ENCODE assay signal across 5 cellular contexts in genomic region chr1:6597777-6598131, GRCh38. TPM values are rescaled to one million over a fixed set of nuclear protein-coding genes. Genes with fewer than 3 reads are reported as not detected.
DNase-seq lines count a peak whose midpoint lies in the region; TF ChIP-seq lines count a peak whose summit lies in the region.
"Had no signal": no experiment of that assay in that cellular context is flagged by ENCODE, and none has a peak within 500 bp of the region (broad histone marks: within the 10 kb centered on the region; RNA-seq: fewer than 3 reads in every experiment).

No MANE protein-coding gene starts in this region.

- H3K27ac Mint-ChIP-seq in MCF 10A (ENCODE audit: low read depth, unreplicated experiment), result no peak overlapping the region

- H3K4me3 ChIP-seq in breast epithelium, result peak overlapping the region in 2 of 3 donors; percentile 27 to 73

- no peaks in the 10 kb centered on the region for H3K9me3 Mint-ChIP-seq in MCF 10A (ENCODE audit: unreplicated experiment)

- peaks cover 13 to 26% of the 10 kb centered on the region in 2 donors for H3K4me1 ChIP-seq in breast epithelium

- no peaks in the 10 kb centered on the region for H3K27me3 ChIP-seq in breast epithelium

- H3K9me3 ChIP-seq in breast epithelium, result no peaks in the 10 kb centered on the region

- intact Hi-C loops in breast epithelium (cut with DNase I; ENCODE audit: low total_unique reads) (no loop called here), MCF 10A (cut with micrococcal nuclease) (no loop called here)

- peaks cover 80% of the 10 kb centered on the region for H3K36me3 Mint-ChIP-seq in MCF 10A (ENCODE audit: insufficient read depth, unreplicated experiment)

- POLR2A ChIA-PET in MCF 10A (lab: Yijun Ruan, JAX), result interaction anchor here (1.1 to 7.4 kb wide), 4 partner anchors 9 to 205 kb away, joined by 3 to 103 read pairs (median 10); partner anchors contain the start of gene ZBTB48

- no peak overlapping the region for H3K4me3 Mint-ChIP-seq in MCF 10A (ENCODE audit: unreplicated experiment)

- H3K27me3 Mint-ChIP-seq in MCF 10A (ENCODE audit: insufficient read depth, unreplicated experiment), result no peaks in the 10 kb centered on the region

- CTCF ChIA-PET in MCF 10A (lab: Yijun Ruan, JAX), result interaction anchor here (1.0 to 1.2 kb wide), 2 partner anchors 13 to 37 kb away, joined by 3 read pairs; no protein-coding TSS in a partner anchor

- DNase-seq in breast epithelium (ENCODE audit: low spot score in 2 of 2) (no peak), MCF 10A (ENCODE audit: unreplicated experiment) (no peak)
- DNase-seq: activated gamma-delta T cell, NCI-H226 had no signal

- BruUV-seq in MCF 10A (replicated peaks; lab: Mats Ljungman, UMichigan), result no TSS peak

- TF ChIP-seq CTCF in breast epithelium (IDR thresholded peaks at IDR 0.05) (no peak), MCF 10A (IDR thresholded peaks at IDR 0.05; ENCODE audit: unreplicated experiment) (no peak)

- no peak for TF ChIP-seq POLR2A in breast epithelium (IDR thresholded peaks at IDR 0.05)

- peak overlapping the region; percentile 49 to 99 for H3K27ac ChIP-seq in breast epithelium
- H3K27ac ChIP-seq: HL-60 had no signal

- no peaks in the 10 kb centered on the region for H3K36me3 ChIP-seq in breast epithelium

- peaks cover 17% of the 10 kb centered on the region for H3K4me1 Mint-ChIP-seq in MCF 10A (ENCODE audit: insufficient read depth, unreplicated experiment)

RNA-seq across cellular contexts. Expression of gene KLHL21, which starts 4.9 kb away (rescaled TPM):
- total RNA-seq in breast epithelium (10 to 100 TPM; 45.2 to 61.3 (median 58.1) TPM), MCF 10A (2022) (14.0 and 19.5 TPM in 2 replicates)

RNA-seq across cellular contexts. Expression of gene PHF13, which starts 15.8 kb away (rescaled TPM):
- total RNA-seq in breast epithelium, result 10 to 100 TPM; 10.9 to 18.3 (median 14.4) TPM
- total RNA-seq in MCF 10A (2022), result 10.3 and 12.7 TPM in 2 replicates

RNA-seq across cellular contexts. Expression of gene ZBTB48, which starts 18.0 kb away (rescaled TPM):
- total RNA-seq in breast epithelium (10 to 100 TPM; 19.3 to 19.6 (median 19.4) TPM), MCF 10A (2022) (40.6 TPM in 2 replicates)

RNA-seq across cellular contexts. Expression of gene THAP3, which starts 26.9 kb away (rescaled TPM):
- total RNA-seq in breast epithelium, result 10 to 100 TPM; 20.3 to 28.2 (median 28.1) TPM
- total RNA-seq in MCF 10A (2022), result 14.7 and 18.9 TPM in 2 replicates

RNA-seq across cellular contexts. Expression of gene TAS1R1, which starts 42.6 kb away (rescaled TPM):
- under 1 TPM in 1 of 3 donors, not detected in 2; 0.16 TPM for total RNA-seq in breast epithelium
- total RNA-seq in MCF 10A (2022), result not detected in 2 replicates
